ENCODE assay signal across 3 cellular contexts in the genomic region with DNA sequence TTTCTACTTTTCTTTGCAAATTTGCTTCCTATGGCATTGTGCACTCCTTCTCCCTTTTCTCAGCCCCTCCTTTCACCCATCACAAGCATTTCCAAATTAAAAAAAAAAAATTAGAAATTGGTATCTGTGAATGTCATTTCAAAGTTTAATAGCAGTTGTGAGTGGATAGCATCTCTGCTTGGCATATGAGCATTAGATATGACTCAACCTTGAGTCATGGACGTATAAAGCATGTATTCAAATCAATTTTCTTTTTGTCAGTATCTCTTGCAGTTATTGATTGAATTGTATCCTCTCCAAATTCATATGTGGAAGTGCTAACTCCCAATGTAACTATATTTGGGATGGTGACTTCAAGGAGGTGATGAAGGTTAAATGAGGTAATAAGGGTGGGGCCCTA.
A peak's percentile ranks its signal among the peaks of the same experiment; 100 is the strongest.
TF ChIP-seq lines count a peak whose summit lies in the region.

No MANE protein-coding gene starts in this region.

TF ChIP-seq in HCT116, 20 proteins besides CTCF, POLR2A, EP300 and RAD21:
- TF ChIP-seq FOSL1 (IDR thresholded peaks at IDR 0.05; ENCODE audit: low read depth) (peak; percentile 26; the same call in 1 of the 2 replicates), JUND (IDR thresholded peaks at IDR 0.05) (no peak)

TF ChIP-seq in K562, 482 proteins besides CTCF, POLR2A, EP300 and RAD21:
- no peak for TF ChIP-seq ZNF239 (CRISPR knock-in tag; IDR thresholded peaks at IDR 0.05)
- TF ChIP-seq FOSL1 (tag; conservative IDR thresholded peaks at IDR 0.05), result peak; percentile 62

TF ChIP-seq in HepG2, 621 proteins besides CTCF, POLR2A, EP300 and RAD21:
- TF ChIP-seq ZEB1 (IDR thresholded peaks at IDR 0.05; ENCODE audit: insufficient replicate concordance, low read depth) (no peak), CCDC6 (CRISPR knock-in tag; IDR thresholded peaks at IDR 0.05) (no peak), ZNF354B (CRISPR knock-in tag; IDR thresholded peaks at IDR 0.05) (no peak), ZNF232 (CRISPR knock-in tag; IDR thresholded peaks at IDR 0.05; ENCODE audit: borderline replicate concordance) (no peak), CBX5 (CRISPR knock-in tag; IDR thresholded peaks at IDR 0.05; ENCODE audit: borderline replicate concordance) (no peak), RFX5 (IDR thresholded peaks at IDR 0.05; ENCODE audit: low read depth, low read length) (no peak), SP1 (IDR thresholded peaks at IDR 0.05) (no peak), SP1 (CRISPR knock-in tag; IDR thresholded peaks at IDR 0.05) (no peak), GPN1 (CRISPR knock-in tag; IDR thresholded peaks at IDR 0.05; ENCODE audit: borderline replicate concordance) (no peak)
- TF ChIP-seq, protein P1, sequence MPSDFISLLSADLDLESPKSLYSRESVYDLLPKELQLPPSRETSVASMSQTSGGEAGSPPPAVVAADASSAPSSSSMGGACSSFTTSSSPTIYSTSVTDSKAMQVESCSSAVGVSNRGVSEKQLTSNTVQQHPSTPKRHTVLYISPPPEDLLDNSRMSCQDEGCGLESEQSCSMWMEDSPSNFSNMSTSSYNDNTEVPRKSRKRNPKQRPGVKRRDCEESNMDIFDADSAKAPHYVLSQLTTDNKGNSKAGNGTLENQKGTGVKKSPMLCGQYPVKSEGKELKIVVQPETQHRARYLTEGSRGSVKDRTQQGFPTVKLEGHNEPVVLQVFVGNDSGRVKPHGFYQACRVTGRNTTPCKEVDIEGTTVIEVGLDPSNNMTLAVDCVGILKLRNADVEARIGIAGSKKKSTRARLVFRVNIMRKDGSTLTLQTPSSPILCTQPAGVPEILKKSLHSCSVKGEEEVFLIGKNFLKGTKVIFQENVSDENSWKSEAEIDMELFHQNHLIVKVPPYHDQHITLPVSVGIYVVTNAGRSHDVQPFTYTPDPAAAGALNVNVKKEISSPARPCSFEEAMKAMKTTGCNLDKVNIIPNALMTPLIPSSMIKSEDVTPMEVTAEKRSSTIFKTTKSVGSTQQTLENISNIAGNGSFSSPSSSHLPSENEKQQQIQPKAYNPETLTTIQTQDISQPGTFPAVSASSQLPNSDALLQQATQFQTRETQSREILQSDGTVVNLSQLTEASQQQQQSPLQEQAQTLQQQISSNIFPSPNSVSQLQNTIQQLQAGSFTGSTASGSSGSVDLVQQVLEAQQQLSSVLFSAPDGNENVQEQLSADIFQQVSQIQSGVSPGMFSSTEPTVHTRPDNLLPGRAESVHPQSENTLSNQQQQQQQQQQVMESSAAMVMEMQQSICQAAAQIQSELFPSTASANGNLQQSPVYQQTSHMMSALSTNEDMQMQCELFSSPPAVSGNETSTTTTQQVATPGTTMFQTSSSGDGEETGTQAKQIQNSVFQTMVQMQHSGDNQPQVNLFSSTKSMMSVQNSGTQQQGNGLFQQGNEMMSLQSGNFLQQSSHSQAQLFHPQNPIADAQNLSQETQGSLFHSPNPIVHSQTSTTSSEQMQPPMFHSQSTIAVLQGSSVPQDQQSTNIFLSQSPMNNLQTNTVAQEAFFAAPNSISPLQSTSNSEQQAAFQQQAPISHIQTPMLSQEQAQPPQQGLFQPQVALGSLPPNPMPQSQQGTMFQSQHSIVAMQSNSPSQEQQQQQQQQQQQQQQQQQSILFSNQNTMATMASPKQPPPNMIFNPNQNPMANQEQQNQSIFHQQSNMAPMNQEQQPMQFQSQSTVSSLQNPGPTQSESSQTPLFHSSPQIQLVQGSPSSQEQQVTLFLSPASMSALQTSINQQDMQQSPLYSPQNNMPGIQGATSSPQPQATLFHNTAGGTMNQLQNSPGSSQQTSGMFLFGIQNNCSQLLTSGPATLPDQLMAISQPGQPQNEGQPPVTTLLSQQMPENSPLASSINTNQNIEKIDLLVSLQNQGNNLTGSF (CRISPR knock-in tag; IDR thresholded peaks at IDR 0.05), result no peak
